8 cellular contexts compared by ENCODE assay signal in genomic region chr14:61269321-61270083, GRCh38. TPM values are rescaled to one million over a fixed set of nuclear protein-coding genes. Genes with fewer than 3 reads are reported as not detected.
A peak's percentile ranks its signal among the peaks of the same experiment; 100 is the strongest.
DNase-seq lines count a peak whose midpoint lies in the region; ATAC-seq and TF ChIP-seq lines count a peak whose summit lies in the region.

No MANE protein-coding gene starts in this region.

- no peaks in the 10 kb centered on the region for H3K4me1 ChIP-seq in right cardiac atrium (ENCODE audit: control insufficient read depth, insufficient read depth, low read length)

- no peaks in the 10 kb centered on the region for H3K9me3 ChIP-seq in right cardiac atrium (ENCODE audit: control insufficient read depth, low read length)

- peak overlapping the region; percentile 17 for H3K4me3 ChIP-seq in right cardiac atrium (ENCODE audit: low read length)

- ATAC-seq in HG02840 (IDR thresholded peaks at IDR 0.05; ENCODE audit: low FRiP score, unreplicated experiment) (peak; percentile 71), right cardiac atrium (peak; percentile 78 to 79), GM18519 (IDR thresholded peaks at IDR 0.05; ENCODE audit: low FRiP score, unreplicated experiment) (no peak)

- intact Hi-C loops in right cardiac atrium (cut with DNase I): no loop called here

- DNase-seq in GM13976 (ENCODE audit: low spot score) (peak; percentile 79), NCI-H1436 treated with DMSO at 0.1 percent for 48 hours (lab: John Stamatoyannopoulos, UW) (peak; percentile 64), T-helper 1 cell (peak; percentile 40 to 79 (median 54)), amniotic epithelial cell (ENCODE audit: low read depth) (peak; percentile 51), right cardiac atrium (peak; percentile 66 to 87 (median 71)), retina (peak; percentile 79)

- TF ChIP-seq CTCF in GM13976 (IDR thresholded peaks at IDR 0.05; ENCODE audit: borderline replicate concordance, control extremely low read depth, extremely low read depth, insufficient read depth, missing control alignments): peak; percentile 72

- H3K27ac ChIP-seq in right cardiac atrium (ENCODE audit: low read length): no peak overlapping the region

- in situ Hi-C loops in GM13976 (cut with MboI; ENCODE audit: low sequenced_read_pairs, unreplicated experiment): no loop called here

- 4% methylated on average over 21 of the region's 21 CpGs for WGBS in right cardiac atrium

- no peaks in the 10 kb centered on the region for H3K27me3 ChIP-seq in right cardiac atrium (ENCODE audit: control insufficient read depth, insufficient read depth)

RNA-seq across cellular contexts. Expression of gene TMEM30B, which starts 11.6 kb away (rescaled TPM):
- total RNA-seq in right cardiac atrium: 1 to 10 TPM; 1.3 to 2.2 (median 1.7) TPM
- polyA plus RNA-seq in right cardiac atrium: 1.0 TPM

RNA-seq across cellular contexts. Expression of gene PRKCH, which starts 51.9 kb away (rescaled TPM):
- total RNA-seq in right cardiac atrium: 10 to 100 TPM; 25.8 to 31.3 (median 28.2) TPM
- 11.9 TPM for polyA plus RNA-seq in right cardiac atrium
